Comparison of ENCODE assay signal across 1 cellular context in the genomic region with DNA sequence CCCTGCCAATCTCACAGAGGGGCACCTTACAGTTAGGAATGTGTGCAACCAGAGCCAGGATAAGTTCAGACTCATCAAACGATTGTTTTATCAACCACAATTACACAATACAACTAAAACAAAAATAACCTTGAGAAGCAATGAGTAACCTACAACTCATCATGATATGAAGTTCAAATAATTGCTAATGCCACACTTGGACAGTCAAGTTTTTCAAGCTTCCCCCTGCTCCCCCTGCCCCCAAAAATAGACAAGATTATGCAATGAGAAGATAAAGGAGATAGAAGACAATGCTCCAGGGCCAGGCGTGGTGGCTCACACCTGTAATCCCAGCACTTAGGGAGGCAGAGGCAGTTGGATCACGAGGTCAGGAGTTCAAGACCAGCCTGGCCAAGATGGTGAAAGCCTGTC.
A peak's percentile ranks its signal among the peaks of the same experiment; 100 is the strongest.
TF ChIP-seq lines count a peak whose summit lies in the region.

No MANE protein-coding gene starts in this region.

TF ChIP-seq in HepG2, 621 proteins besides CTCF, POLR2A, EP300 and RAD21 (continued from another document and continues in another):
- TF ChIP-seq, protein P1, sequence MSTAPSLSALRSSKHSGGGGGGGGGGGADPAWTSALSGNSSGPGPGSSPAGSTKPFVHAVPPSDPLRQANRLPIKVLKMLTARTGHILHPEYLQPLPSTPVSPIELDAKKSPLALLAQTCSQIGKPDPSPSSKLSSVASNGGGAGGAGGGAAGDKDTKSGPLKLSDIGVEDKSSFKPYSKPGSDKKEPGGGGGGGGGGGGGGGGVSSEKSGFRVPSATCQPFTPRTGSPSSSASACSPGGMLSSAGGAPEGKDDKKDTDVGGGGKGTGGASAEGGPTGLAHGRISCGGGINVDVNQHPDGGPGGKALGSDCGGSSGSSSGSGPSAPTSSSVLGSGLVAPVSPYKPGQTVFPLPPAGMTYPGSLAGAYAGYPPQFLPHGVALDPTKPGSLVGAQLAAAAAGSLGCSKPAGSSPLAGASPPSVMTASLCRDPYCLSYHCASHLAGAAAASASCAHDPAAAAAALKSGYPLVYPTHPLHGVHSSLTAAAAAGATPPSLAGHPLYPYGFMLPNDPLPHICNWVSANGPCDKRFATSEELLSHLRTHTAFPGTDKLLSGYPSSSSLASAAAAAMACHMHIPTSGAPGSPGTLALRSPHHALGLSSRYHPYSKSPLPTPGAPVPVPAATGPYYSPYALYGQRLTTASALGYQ (CRISPR knock-in tag; IDR thresholded peaks at IDR 0.05), result peak; percentile 54; the same call in 1 of the 2 replicates
- no peak for TF ChIP-seq RAD51 (IDR thresholded peaks at IDR 0.05; ENCODE audit: borderline replicate concordance)
- TF ChIP-seq, protein P2, sequence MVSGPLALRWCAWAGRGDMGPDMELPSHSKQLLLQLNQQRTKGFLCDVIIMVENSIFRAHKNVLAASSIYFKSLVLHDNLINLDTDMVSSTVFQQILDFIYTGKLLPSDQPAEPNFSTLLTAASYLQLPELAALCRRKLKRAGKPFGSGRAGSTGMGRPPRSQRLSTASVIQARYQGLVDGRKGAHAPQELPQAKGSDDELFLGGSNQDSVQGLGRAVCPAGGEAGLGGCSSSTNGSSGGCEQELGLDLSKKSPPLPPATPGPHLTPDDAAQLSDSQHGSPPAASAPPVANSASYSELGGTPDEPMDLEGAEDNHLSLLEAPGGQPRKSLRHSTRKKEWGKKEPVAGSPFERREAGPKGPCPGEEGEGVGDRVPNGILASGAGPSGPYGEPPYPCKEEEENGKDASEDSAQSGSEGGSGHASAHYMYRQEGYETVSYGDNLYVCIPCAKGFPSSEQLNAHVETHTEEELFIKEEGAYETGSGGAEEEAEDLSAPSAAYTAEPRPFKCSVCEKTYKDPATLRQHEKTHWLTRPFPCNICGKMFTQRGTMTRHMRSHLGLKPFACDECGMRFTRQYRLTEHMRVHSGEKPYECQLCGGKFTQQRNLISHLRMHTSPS (CRISPR knock-in tag; IDR thresholded peaks at IDR 0.05; ENCODE audit: low read depth), result no peak
- no peak for TF ChIP-seq ATRX (CRISPR knock-in tag; IDR thresholded peaks at IDR 0.05; ENCODE audit: borderline replicate concordance)
- TF ChIP-seq, protein P3, sequence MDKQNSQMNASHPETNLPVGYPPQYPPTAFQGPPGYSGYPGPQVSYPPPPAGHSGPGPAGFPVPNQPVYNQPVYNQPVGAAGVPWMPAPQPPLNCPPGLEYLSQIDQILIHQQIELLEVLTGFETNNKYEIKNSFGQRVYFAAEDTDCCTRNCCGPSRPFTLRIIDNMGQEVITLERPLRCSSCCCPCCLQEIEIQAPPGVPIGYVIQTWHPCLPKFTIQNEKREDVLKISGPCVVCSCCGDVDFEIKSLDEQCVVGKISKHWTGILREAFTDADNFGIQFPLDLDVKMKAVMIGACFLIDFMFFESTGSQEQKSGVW (CRISPR knock-in tag; IDR thresholded peaks at IDR 0.05; ENCODE audit: borderline replicate concordance), result no peak
- peak; percentile 41; the same call in 1 of the 2 replicates for TF ChIP-seq FOXA3 (CRISPR knock-in tag; IDR thresholded peaks at IDR 0.05)
- TF ChIP-seq RBM22 (optimal IDR thresholded peaks at IDR 0.05; ENCODE audit: low read length), result no peak
- TF ChIP-seq SUZ12 (IDR thresholded peaks at IDR 0.05; ENCODE audit: low read depth, low read length), result no peak
- no peak for TF ChIP-seq ZBTB34 (CRISPR knock-in tag; IDR thresholded peaks at IDR 0.05)
- no peak for TF ChIP-seq CCAR2 (optimal IDR thresholded peaks at IDR 0.05; ENCODE audit: low read depth, low read length)
- no peak for TF ChIP-seq CBX1 (IDR thresholded peaks at IDR 0.05; ENCODE audit: low read depth)
- no peak for TF ChIP-seq RNF2 (conservative IDR thresholded peaks at IDR 0.05; ENCODE audit: low read depth)
- TF ChIP-seq ZNF18 (CRISPR knock-in tag; IDR thresholded peaks at IDR 0.05; ENCODE audit: insufficient replicate concordance), result no peak
- TF ChIP-seq ZNF7 (CRISPR knock-in tag; IDR thresholded peaks at IDR 0.05), result no peak
- TF ChIP-seq, protein P4, sequence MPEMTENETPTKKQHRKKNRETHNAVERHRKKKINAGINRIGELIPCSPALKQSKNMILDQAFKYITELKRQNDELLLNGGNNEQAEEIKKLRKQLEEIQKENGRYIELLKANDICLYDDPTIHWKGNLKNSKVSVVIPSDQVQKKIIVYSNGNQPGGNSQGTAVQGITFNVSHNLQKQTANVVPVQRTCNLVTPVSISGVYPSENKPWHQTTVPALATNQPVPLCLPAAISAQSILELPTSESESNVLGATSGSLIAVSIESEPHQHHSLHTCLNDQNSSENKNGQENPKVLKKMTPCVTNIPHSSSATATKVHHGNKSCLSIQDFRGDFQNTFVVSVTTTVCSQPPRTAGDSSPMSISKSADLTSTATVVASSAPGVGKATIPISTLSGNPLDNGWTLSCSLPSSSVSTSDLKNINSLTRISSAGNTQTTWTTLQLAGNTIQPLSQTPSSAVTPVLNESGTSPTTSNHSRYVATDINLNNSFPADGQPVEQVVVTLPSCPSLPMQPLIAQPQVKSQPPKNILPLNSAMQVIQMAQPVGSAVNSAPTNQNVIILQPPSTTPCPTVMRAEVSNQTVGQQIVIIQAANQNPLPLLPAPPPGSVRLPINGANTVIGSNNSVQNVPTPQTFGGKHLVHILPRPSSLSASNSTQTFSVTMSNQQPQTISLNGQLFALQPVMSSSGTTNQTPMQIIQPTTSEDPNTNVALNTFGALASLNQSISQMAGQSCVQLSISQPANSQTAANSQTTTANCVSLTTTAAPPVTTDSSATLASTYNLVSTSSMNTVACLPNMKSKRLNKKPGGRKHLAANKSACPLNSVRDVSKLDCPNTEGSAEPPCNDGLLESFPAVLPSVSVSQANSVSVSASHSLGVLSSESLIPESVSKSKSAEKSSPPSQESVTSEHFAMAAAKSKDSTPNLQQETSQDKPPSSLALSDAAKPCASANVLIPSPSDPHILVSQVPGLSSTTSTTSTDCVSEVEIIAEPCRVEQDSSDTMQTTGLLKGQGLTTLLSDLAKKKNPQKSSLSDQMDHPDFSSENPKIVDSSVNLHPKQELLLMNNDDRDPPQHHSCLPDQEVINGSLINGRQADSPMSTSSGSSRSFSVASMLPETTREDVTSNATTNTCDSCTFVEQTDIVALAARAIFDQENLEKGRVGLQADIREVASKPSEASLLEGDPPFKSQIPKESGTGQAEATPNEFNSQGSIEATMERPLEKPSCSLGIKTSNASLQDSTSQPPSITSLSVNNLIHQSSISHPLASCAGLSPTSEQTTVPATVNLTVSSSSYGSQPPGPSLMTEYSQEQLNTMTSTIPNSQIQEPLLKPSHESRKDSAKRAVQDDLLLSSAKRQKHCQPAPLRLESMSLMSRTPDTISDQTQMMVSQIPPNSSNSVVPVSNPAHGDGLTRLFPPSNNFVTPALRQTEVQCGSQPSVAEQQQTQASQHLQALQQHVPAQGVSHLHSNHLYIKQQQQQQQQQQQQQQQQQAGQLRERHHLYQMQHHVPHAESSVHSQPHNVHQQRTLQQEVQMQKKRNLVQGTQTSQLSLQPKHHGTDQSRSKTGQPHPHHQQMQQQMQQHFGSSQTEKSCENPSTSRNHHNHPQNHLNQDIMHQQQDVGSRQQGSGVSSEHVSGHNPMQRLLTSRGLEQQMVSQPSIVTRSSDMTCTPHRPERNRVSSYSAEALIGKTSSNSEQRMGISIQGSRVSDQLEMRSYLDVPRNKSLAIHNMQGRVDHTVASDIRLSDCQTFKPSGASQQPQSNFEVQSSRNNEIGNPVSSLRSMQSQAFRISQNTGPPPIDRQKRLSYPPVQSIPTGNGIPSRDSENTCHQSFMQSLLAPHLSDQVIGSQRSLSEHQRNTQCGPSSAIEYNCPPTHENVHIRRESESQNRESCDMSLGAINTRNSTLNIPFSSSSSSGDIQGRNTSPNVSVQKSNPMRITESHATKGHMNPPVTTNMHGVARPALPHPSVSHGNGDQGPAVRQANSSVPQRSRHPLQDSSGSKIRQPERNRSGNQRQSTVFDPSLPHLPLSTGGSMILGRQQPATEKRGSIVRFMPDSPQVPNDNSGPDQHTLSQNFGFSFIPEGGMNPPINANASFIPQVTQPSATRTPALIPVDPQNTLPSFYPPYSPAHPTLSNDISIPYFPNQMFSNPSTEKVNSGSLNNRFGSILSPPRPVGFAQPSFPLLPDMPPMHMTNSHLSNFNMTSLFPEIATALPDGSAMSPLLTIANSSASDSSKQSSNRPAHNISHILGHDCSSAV (CRISPR knock-in tag; IDR thresholded peaks at IDR 0.05; ENCODE audit: borderline replicate concordance), result no peak
- TF ChIP-seq ZKSCAN1 (IDR thresholded peaks at IDR 0.05; ENCODE audit: low read length), result no peak
- no peak; the same call in none of the 2 replicates for TF ChIP-seq TCF7 (IDR thresholded peaks at IDR 0.05; ENCODE audit: low read depth)
- no peak for TF ChIP-seq RORA (CRISPR knock-in tag; IDR thresholded peaks at IDR 0.05)
- TF ChIP-seq E2F5 (CRISPR knock-in tag; conservative IDR thresholded peaks at IDR 0.05), result no peak
- TF ChIP-seq TMF1 (CRISPR knock-in tag; IDR thresholded peaks at IDR 0.05; ENCODE audit: low read depth), result no peak
- no peak for TF ChIP-seq ZNF782 (CRISPR knock-in tag; IDR thresholded peaks at IDR 0.05; ENCODE audit: borderline replicate concordance)
- TF ChIP-seq, protein P5, sequence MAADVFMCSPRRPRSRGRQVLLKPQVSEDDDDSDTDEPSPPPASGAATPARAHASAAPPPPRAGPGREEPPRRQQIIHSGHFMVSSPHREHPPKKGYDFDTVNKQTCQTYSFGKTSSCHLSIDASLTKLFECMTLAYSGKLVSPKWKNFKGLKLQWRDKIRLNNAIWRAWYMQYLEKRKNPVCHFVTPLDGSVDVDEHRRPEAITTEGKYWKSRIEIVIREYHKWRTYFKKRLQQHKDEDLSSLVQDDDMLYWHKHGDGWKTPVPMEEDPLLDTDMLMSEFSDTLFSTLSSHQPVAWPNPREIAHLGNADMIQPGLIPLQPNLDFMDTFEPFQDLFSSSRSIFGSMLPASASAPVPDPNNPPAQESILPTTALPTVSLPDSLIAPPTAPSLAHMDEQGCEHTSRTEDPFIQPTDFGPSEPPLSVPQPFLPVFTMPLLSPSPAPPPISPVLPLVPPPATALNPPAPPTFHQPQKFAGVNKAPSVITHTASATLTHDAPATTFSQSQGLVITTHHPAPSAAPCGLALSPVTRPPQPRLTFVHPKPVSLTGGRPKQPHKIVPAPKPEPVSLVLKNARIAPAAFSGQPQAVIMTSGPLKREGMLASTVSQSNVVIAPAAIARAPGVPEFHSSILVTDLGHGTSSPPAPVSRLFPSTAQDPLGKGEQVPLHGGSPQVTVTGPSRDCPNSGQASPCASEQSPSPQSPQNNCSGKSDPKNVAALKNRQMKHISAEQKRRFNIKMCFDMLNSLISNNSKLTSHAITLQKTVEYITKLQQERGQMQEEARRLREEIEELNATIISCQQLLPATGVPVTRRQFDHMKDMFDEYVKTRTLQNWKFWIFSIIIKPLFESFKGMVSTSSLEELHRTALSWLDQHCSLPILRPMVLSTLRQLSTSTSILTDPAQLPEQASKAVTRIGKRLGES (CRISPR knock-in tag; IDR thresholded peaks at IDR 0.05; ENCODE audit: borderline replicate concordance), result no peak
- no peak for TF ChIP-seq ZNF274 (CRISPR knock-in tag; IDR thresholded peaks at IDR 0.05)
- TF ChIP-seq U2AF2 (IDR thresholded peaks at IDR 0.05; ENCODE audit: low read depth, low read length), result no peak
- TF ChIP-seq ERF (CRISPR knock-in tag; IDR thresholded peaks at IDR 0.05), result no peak
- no peak for TF ChIP-seq SMYD3 (CRISPR knock-in tag; IDR thresholded peaks at IDR 0.05)
- TF ChIP-seq, protein P6, sequence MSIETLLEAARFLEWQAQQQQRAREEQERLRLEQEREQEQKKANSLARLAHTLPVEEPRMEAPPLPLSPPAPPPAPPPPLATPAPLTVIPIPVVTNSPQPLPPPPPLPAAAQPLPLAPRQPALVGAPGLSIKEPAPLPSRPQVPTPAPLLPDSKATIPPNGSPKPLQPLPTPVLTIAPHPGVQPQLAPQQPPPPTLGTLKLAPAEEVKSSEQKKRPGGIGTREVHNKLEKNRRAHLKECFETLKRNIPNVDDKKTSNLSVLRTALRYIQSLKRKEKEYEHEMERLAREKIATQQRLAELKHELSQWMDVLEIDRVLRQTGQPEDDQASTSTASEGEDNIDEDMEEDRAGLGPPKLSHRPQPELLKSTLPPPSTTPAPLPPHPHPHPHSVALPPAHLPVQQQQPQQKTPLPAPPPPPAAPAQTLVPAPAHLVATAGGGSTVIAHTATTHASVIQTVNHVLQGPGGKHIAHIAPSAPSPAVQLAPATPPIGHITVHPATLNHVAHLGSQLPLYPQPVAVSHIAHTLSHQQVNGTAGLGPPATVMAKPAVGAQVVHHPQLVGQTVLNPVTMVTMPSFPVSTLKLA (IDR thresholded peaks at IDR 0.05), result no peak
- TF ChIP-seq KDM6A (CRISPR knock-in tag; IDR thresholded peaks at IDR 0.05; ENCODE audit: low read depth), result no peak
- TF ChIP-seq ZNF737 (CRISPR knock-in tag; IDR thresholded peaks at IDR 0.05; ENCODE audit: borderline replicate concordance), result no peak
- no peak for TF ChIP-seq HOXA5 (CRISPR knock-in tag; IDR thresholded peaks at IDR 0.05)
- no peak for TF ChIP-seq MXD4 (CRISPR knock-in tag; IDR thresholded peaks at IDR 0.05)
- no peak for TF ChIP-seq HDAC2 (CRISPR knock-in tag; IDR thresholded peaks at IDR 0.05)
- TF ChIP-seq ZNF670 (CRISPR knock-in tag; IDR thresholded peaks at IDR 0.05; ENCODE audit: borderline replicate concordance), result no peak
- TF ChIP-seq MIER2 (CRISPR knock-in tag; IDR thresholded peaks at IDR 0.05), result no peak
- TF ChIP-seq ZNF317 (CRISPR knock-in tag; IDR thresholded peaks at IDR 0.05), result no peak
- no peak for TF ChIP-seq ZNF572 (CRISPR knock-in tag; IDR thresholded peaks at IDR 0.05)
